ENCODE assay signal across 8 cellular contexts in the genomic region with DNA sequence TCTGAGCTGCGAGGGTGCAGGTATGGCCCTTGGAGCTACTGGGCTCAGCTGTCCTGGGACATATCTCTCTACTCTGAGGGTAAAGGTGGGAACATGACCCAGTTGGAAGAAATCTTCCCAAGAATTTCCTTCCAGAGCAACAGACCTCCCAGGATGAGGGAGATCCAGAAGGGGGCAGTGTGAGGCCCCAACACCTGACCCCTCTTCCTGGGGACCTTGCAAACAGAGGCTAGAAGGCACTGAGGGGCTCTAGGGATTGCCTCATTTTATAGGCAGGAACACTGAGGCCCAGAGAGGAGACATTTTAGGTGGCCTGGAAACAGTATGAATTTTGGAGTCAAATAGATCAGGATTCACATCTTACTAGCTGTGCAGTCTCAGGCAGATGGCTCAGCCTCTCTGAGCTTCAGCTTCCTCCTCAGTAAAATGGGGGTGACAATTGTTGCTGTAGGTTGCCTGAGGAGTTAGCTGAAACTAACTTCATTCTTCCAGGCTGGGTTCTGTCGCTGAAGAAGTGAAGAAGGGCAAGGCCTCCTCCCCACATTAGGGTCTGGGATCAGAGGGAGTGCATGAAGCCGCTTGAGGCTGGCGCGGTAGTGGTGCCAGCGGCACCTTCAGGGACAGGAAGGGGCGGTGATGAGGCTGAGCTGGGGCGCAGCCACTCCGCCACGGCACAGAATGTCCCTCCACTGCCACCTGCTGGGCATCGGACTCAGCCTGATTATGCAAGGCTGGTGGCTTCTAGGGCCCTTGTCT. TPM values are rescaled to one million over a fixed set of nuclear protein-coding genes. Genes with fewer than 3 reads are reported as not detected.
DNase-seq lines count a peak whose midpoint lies in the region; ATAC-seq and TF ChIP-seq lines count a peak whose summit lies in the region.

No MANE protein-coding gene starts in this region.

- H3K36me3 Mint-ChIP-seq in activated T-cell treated with anti-CD3 and anti-CD28 coated beads, Interleukin-2, amount 50 U/mL, for 4 hours (ENCODE audit: insufficient read depth): no peaks in the 10 kb centered on the region
- H3K36me3 Mint-ChIP-seq in natural killer cell treated with Interleukin-12 subunit alpha and Interleukin-12 subunit beta and Interleukin-15 and Interleukin-18, amount 100 ng/mL, for 72 hours: no peaks in the 10 kb centered on the region
- no peaks in the 10 kb centered on the region for H3K36me3 Mint-ChIP-seq in stimulated activated effector memory CD8-positive, alpha-beta T cell treated with anti-CD3 and anti-CD28 coated beads, Interleukin-12 subunit alpha, Interleukin-12 subunit beta, amount 100 ng/mL, for 72 hours

- H3K27me3 Mint-ChIP-seq in activated T-cell treated with anti-CD3 and anti-CD28 coated beads, Interleukin-2, amount 50 U/mL, for 4 hours (ENCODE audit: low read depth): peaks cover 6% of the 10 kb centered on the region
- H3K27me3 Mint-ChIP-seq in natural killer cell treated with Interleukin-12 subunit alpha and Interleukin-12 subunit beta and Interleukin-15 and Interleukin-18, amount 100 ng/mL, for 72 hours: peaks cover 2 to 7% of the 10 kb centered on the region in 2 donors

- intact Hi-C loops in PC-3 (cut with micrococcal nuclease): loop anchor here (1.0 to 2.0 kb wide), 3 partner anchors 137 to 430 kb away; no protein-coding TSS in a partner anchor

- H3K4me3 Mint-ChIP-seq in activated T-cell treated with anti-CD3 and anti-CD28 coated beads, Interleukin-2, amount 50 U/mL, for 4 hours: peak overlapping the region; percentile 65
- peak overlapping the region; percentile 18 for H3K4me3 Mint-ChIP-seq in natural killer cell treated with Interleukin-12 subunit alpha and Interleukin-12 subunit beta and Interleukin-15 and Interleukin-18, amount 100 ng/mL, for 72 hours
- peak overlapping the region; percentile 23 for H3K4me3 Mint-ChIP-seq in stimulated activated effector memory CD8-positive, alpha-beta T cell treated with anti-CD3 and anti-CD28 coated beads, Interleukin-12 subunit alpha, Interleukin-12 subunit beta, amount 100 ng/mL, for 72 hours

- H3K27ac Mint-ChIP-seq in natural killer cell treated with Interleukin-12 subunit alpha and Interleukin-12 subunit beta and Interleukin-15 and Interleukin-18, amount 100 ng/mL, for 72 hours: no peak overlapping the region
- no peak overlapping the region for H3K27ac Mint-ChIP-seq in stimulated activated effector memory CD8-positive, alpha-beta T cell treated with anti-CD3 and anti-CD28 coated beads, Interleukin-12 subunit alpha, Interleukin-12 subunit beta, amount 100 ng/mL, for 72 hours

- POLR2A ChIA-PET in PC-3 (lab: Charles Lee; ENCODE audit: unreplicated experiment): no interaction called here

- BruUV-seq in PC-3 (replicated peaks; lab: Mats Ljungman, UMichigan): no TSS peak

- ATAC-seq in GM19455 (IDR thresholded peaks at IDR 0.05; ENCODE audit: unreplicated experiment): peak; percentile 97
- peak; percentile 98 for ATAC-seq in PC-3
- peak; percentile 97 for ATAC-seq in activated T-cell treated with anti-CD3 and anti-CD28 coated beads, Interleukin-2, amount 50 U/mL, for 4 hours
- ATAC-seq in natural killer cell treated with Interleukin-12 subunit alpha and Interleukin-12 subunit beta and Interleukin-15 and Interleukin-18, amount 100 ng/mL, for 72 hours: peak; percentile 90 to 95
- peak; percentile 92 for ATAC-seq in stimulated activated effector memory CD8-positive, alpha-beta T cell treated with anti-CD3 and anti-CD28 coated beads, Interleukin-12 subunit alpha, Interleukin-12 subunit beta, amount 100 ng/mL, for 72 hours

- CTCF ChIA-PET in PC-3 (lab: Charles Lee): interaction anchor here (0.6 to 1.5 kb wide), 4 partner anchors 78 to 330 kb away, joined by 3 to 7 read pairs (median 6); no protein-coding TSS in a partner anchor

- H3K4me2 ChIP-seq in PC-3 (ENCODE audit: low read length): peak overlapping the region; percentile 72

- H3K27ac ChIP-seq in C4-2B (no peak overlapping the region; the same call in 1 of the 2 replicates), PC-3 (ENCODE audit: low read length) (no peak overlapping the region)

- no peak overlapping the region for H3K9ac ChIP-seq in PC-3 (ENCODE audit: low read length)

- peak overlapping the region; percentile 64 for H2AFZ ChIP-seq in PC-3 (ENCODE audit: low read length)

- H3K9me2 ChIP-seq in PC-3 (replicated peaks; ENCODE audit: low read length): no peaks in the 10 kb centered on the region

- no peaks in the 10 kb centered on the region for H4K20me1 ChIP-seq in PC-3 (ENCODE audit: low read length)

- no peaks in the 10 kb centered on the region for H3F3A ChIP-seq in PC-3 (ENCODE audit: low read length, unreplicated experiment)

- TF ChIP-seq CTCF in C4-2B (conservative IDR thresholded peaks at IDR 0.05): peak; percentile 95
- peak; percentile 89 for TF ChIP-seq CTCF in PC-3 (conservative IDR thresholded peaks at IDR 0.05; ENCODE audit: low read depth, low read length)

- DNase-seq in HUDEP-2 (lab: John Stamatoyannopoulos, UW; ENCODE audit: unreplicated experiment in 76 of 76): peak in 71 of 76 experiments; percentile 15 to 92 (median 77)
- DNase-seq in PC-3: peak; percentile 86
- DNase-seq in activated T-cell treated with anti-CD3 and anti-CD28 coated beads, Interleukin-2, amount 50 U/mL, for 4 hours: peak; percentile 85
- DNase-seq in fibroblast of gingiva (ENCODE audit: low read depth): peak; percentile 51
- peak; percentile 87 for DNase-seq in natural killer cell treated with Interleukin-12 subunit alpha and Interleukin-12 subunit beta and Interleukin-15 and Interleukin-18, amount 100 ng/mL, for 72 hours (ENCODE audit: low spot score)
- DNase-seq in stimulated activated effector memory CD8-positive, alpha-beta T cell treated with anti-CD3 and anti-CD28 coated beads, Interleukin-12 subunit alpha, Interleukin-12 subunit beta, amount 100 ng/mL, for 72 hours (ENCODE audit: low spot score in 2 of 2): peak; percentile 83 to 94

- no peaks in the 10 kb centered on the region for H3K9me3 ChIP-seq in PC-3 (ENCODE audit: low read length)

- H3K4me3 ChIP-seq in PC-3 (ENCODE audit: low read length): no peak overlapping the region

- peaks cover 6% of the 10 kb centered on the region for H3K4me1 Mint-ChIP-seq in activated T-cell treated with anti-CD3 and anti-CD28 coated beads, Interleukin-2, amount 50 U/mL, for 4 hours (ENCODE audit: low read depth)
- H3K4me1 Mint-ChIP-seq in natural killer cell treated with Interleukin-12 subunit alpha and Interleukin-12 subunit beta and Interleukin-15 and Interleukin-18, amount 100 ng/mL, for 72 hours (ENCODE audit: low read depth in 2 of 2): peaks cover 0 to 9% of the 10 kb centered on the region in 2 donors
- H3K4me1 Mint-ChIP-seq in stimulated activated effector memory CD8-positive, alpha-beta T cell treated with anti-CD3 and anti-CD28 coated beads, Interleukin-12 subunit alpha, Interleukin-12 subunit beta, amount 100 ng/mL, for 72 hours: peaks cover 10% of the 10 kb centered on the region

- H3K36me3 ChIP-seq in PC-3 (ENCODE audit: low read depth, low read length): no peaks in the 10 kb centered on the region

- no peaks in the 10 kb centered on the region for H3K9me3 Mint-ChIP-seq in activated T-cell treated with anti-CD3 and anti-CD28 coated beads, Interleukin-2, amount 50 U/mL, for 4 hours
- no peaks in the 10 kb centered on the region for H3K9me3 Mint-ChIP-seq in natural killer cell treated with Interleukin-12 subunit alpha and Interleukin-12 subunit beta and Interleukin-15 and Interleukin-18, amount 100 ng/mL, for 72 hours
- H3K9me3 Mint-ChIP-seq in stimulated activated effector memory CD8-positive, alpha-beta T cell treated with anti-CD3 and anti-CD28 coated beads, Interleukin-12 subunit alpha, Interleukin-12 subunit beta, amount 100 ng/mL, for 72 hours: no peaks in the 10 kb centered on the region

- H3K79me2 ChIP-seq in PC-3 (ENCODE audit: low read length): no peaks in the 10 kb centered on the region

- H3K4me1 ChIP-seq in PC-3 (ENCODE audit: insufficient read depth, low read length): 0 out of 2 replicates have a peak, but pooled peaks cover 2% of the 10 kb centered on the region

- peaks cover 24% of the 10 kb centered on the region for H3K27me3 ChIP-seq in PC-3 (ENCODE audit: low read length)

RNA-seq across cellular contexts. Expression of a gene that starts 11.4 kb away (rescaled TPM):
- total RNA-seq in PC-3 (2014; rRNA removed): not detected in 2 replicates
- total RNA-seq in activated T-cell treated with anti-CD3 and anti-CD28 coated beads, Interleukin-2, amount 50 U/mL, for 4 hours: not detected
- not detected for total RNA-seq in natural killer cell treated with Interleukin-12 subunit alpha and Interleukin-12 subunit beta and Interleukin-15 and Interleukin-18, amount 100 ng/mL, for 72 hours

RNA-seq across cellular contexts. Expression of a gene that starts 19.7 kb away (rescaled TPM):
- total RNA-seq in PC-3 (2014; rRNA removed): not detected in 2 replicates
- total RNA-seq in activated T-cell treated with anti-CD3 and anti-CD28 coated beads, Interleukin-2, amount 50 U/mL, for 4 hours: not detected
- not detected for total RNA-seq in natural killer cell treated with Interleukin-12 subunit alpha and Interleukin-12 subunit beta and Interleukin-15 and Interleukin-18, amount 100 ng/mL, for 72 hours
